Comparison of ENCODE assay signal across 21 cellular contexts in the genomic region with DNA sequence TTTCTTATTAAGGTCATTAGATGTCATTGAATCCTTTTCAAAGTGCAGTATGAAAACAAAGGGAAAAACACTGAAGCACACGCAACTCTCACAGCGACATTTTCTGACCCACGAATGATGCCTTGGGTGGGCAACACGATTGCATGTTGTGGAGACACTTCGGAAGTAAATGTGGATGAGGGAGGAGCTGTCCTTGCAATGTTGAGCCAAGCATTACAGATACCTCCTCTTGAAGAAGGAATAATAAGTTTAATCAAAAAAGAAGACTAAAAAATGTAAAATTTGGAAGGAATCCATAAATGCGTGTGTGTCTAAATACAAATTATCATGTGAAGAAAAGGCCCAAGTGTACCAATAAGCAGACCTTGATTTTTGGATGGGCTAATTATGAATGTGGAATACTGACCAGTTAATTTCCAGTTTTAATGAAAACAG. TPM values are rescaled to one million over a fixed set of nuclear protein-coding genes. Genes with fewer than 3 reads are reported as not detected.
DNase-seq lines count a peak whose midpoint lies in the region; ATAC-seq, FAIRE-seq and TF ChIP-seq lines count a peak whose summit lies in the region.
"Had no signal": no experiment of that assay in that cellular context is flagged by ENCODE, and none has a peak within 500 bp of the region (broad histone marks: within the 10 kb centered on the region; RNA-seq: fewer than 3 reads in every experiment).

No MANE protein-coding gene starts in this region.

- H3K36me3 ChIP-seq in cardiac muscle cell (peaks cover 41% of the 10 kb centered on the region), keratinocyte (ENCODE audit: control insufficient read depth in 2 of 2, extremely low read depth in 1 of 2, insufficient read depth in 2 of 2, low read length in 2 of 2) (peaks cover 14 to 24% of the 10 kb centered on the region in 2 experiments)

- FAIRE-seq in keratinocyte (lab: Jason Lieb, UNC), result no peak
- FAIRE-seq: GM12892, H54 had no signal

- no peak overlapping the region for H3K9ac ChIP-seq in keratinocyte (ENCODE audit: control insufficient read depth, extremely low read depth, insufficient read depth, low read length)
- H3K9ac ChIP-seq: KMS-11 had no signal

- no peaks in the 10 kb centered on the region for H3K9me1 ChIP-seq in keratinocyte (ENCODE audit: control insufficient read depth, extremely low read depth, insufficient read depth, low read length)

- peak in 1 of 2 donors; percentile 65 for DNase-seq in cardiac muscle cell (ENCODE audit: low read depth in 1 of 2, low spot score in 1 of 2)
- DNase-seq in Right ventricle myocardium inferior (ENCODE audit: missing footprints), result no peak
- DNase-seq in dedifferentiated amniotic fluid mesenchymal stem cell (ENCODE audit: extremely low spot score), result peak; percentile 91
- peak; percentile 54 for DNase-seq in keratinocyte (ENCODE audit: low read depth, low spot score)
- no peak for DNase-seq in HUDEP-2 (lab: John Stamatoyannopoulos, UW; ENCODE audit: unreplicated experiment in 76 of 76)
- DNase-seq in activated T-cell treated with anti-CD3 and anti-CD28 coated beads, Interleukin-2, amount 50 U/mL, for 48 hours, result no peak
- no peak for DNase-seq in NCI-H446 (lab: John Stamatoyannopoulos, UW)
- DNase-seq: activated gamma-delta T cell; amygdala; dorsolateral prefrontal cortex; left lung; naive B cell; NCI-H1105 treated with DMSO at 0.1 percent for 48 hours; NK-92 treated with Interleukin-12 subunit alpha and Interleukin-12 subunit beta, amount 100 ng/mL, for 24 hours; SIG-M5; stimulated activated naive CD8-positive, alpha-beta T cell treated with anti-CD3 and anti-CD28 coated beads, Interleukin-15, Interleukin-2, amounts not matched to agents 100 U/mL and 50 U/mL, for 24 hours; upper lobe of right lung had no signal

- no peak overlapping the region for H3K4me2 ChIP-seq in keratinocyte (ENCODE audit: control insufficient read depth, extremely low read depth, insufficient read depth, low read depth, low read length)
- H3K4me2 ChIP-seq: KMS-11 had no signal

- intact Hi-C loops in Right ventricle myocardium inferior (cut with DNase I), result loop anchor here (5.0 kb wide), 1 partner anchor 160 kb away; no protein-coding TSS in a partner anchor

- peaks cover 26% of the 10 kb centered on the region for H4K20me1 ChIP-seq in keratinocyte (ENCODE audit: control insufficient read depth, extremely low read depth, insufficient read depth, low read length)

- H3K79me2 ChIP-seq in keratinocyte (ENCODE audit: control insufficient read depth, insufficient read depth, low read length), result no peaks in the 10 kb centered on the region

- H3K27me3 ChIP-seq in cardiac muscle cell (no peaks in the 10 kb centered on the region), keratinocyte (ENCODE audit: control insufficient read depth, extremely low read depth, insufficient read depth, low read length) (no peaks in the 10 kb centered on the region)
- H3K27me3 ChIP-seq: dorsolateral prefrontal cortex, left lung, upper lobe of right lung had no signal

- TF ChIP-seq CTCF in cardiac muscle cell (IDR thresholded peaks at IDR 0.05; ENCODE audit: low read depth, low read length) (no peak), keratinocyte (optimal IDR thresholded peaks at IDR 0.05 in 1 of 3, IDR thresholded peaks at IDR 0.05 in 1 of 3, conservative IDR thresholded peaks at IDR 0.05 in 1 of 3; ENCODE audit: extremely low read depth in 1 of 3, insufficient read depth in 2 of 3, low read length in 3 of 3) (peak in 1 of 3 experiments; percentile 17)

- no peak overlapping the region for H3K4me3 ChIP-seq in cardiac muscle cell
- H3K4me3 ChIP-seq in keratinocyte (ENCODE audit: control insufficient read depth in 2 of 3, extremely low read depth in 1 of 3, insufficient read depth in 2 of 3, low read depth in 1 of 3, low read length in 3 of 3), result no peak overlapping the region
- H3K4me3 ChIP-seq: dorsolateral prefrontal cortex, left lung, upper lobe of right lung had no signal

- H3K27ac ChIP-seq in cardiac muscle cell, result peak overlapping the region; percentile 48
- H3K27ac ChIP-seq in keratinocyte (ENCODE audit: control insufficient read depth, insufficient read depth, low read length), result no peak overlapping the region
- H3K27ac ChIP-seq: dorsolateral prefrontal cortex, KMS-11, left lung, upper lobe of right lung had no signal

- H2AFZ ChIP-seq in keratinocyte (ENCODE audit: control insufficient read depth, low read length), result no peak overlapping the region

- dilution Hi-C loops in keratinocyte (cut with MboI; ENCODE audit: extremely low pct_ligation_motif_present, low sequenced_read_pairs), result no loop called here

- H3K9me3 ChIP-seq in cardiac muscle cell (ENCODE audit: low read depth) (no peaks in the 10 kb centered on the region), keratinocyte (ENCODE audit: control insufficient read depth, low read depth, low read length) (no peaks in the 10 kb centered on the region)
- H3K9me3 ChIP-seq: left lung, upper lobe of right lung had no signal

- H3K4me1 ChIP-seq in cardiac muscle cell (ENCODE audit: low read depth) (peaks cover 3% of the 10 kb centered on the region), keratinocyte (ENCODE audit: control insufficient read depth, extremely low read depth, insufficient read depth, low read length) (no peaks in the 10 kb centered on the region)
- H3K4me1 ChIP-seq: left lung, upper lobe of right lung had no signal

- no peak for ATAC-seq in Right ventricle myocardium inferior
- no peak for ATAC-seq in GM21737 (IDR thresholded peaks at IDR 0.05; ENCODE audit: unreplicated experiment)
- ATAC-seq: stimulated activated naive CD8-positive, alpha-beta T cell treated with anti-CD3 and anti-CD28 coated beads, Interleukin-15, Interleukin-2, amounts not matched to agents 100 U/mL and 50 U/mL, for 24 hours; upper lobe of right lung had no signal

RNA-seq across cellular contexts. Expression of a gene that starts 16.9 kb away (rescaled TPM):
- 55.2 and 70.2 TPM in 2 replicates for total RNA-seq in cardiac muscle cell
- 20.9 and 22.4 TPM in 2 replicates for polyA plus RNA-seq in cardiac muscle cell
- 35.4 TPM for total RNA-seq in Right ventricle myocardium inferior
- 585 to 1,976 TPM (median 789 TPM) in 3 replicates for polyA plus RNA-seq in keratinocyte
- polyA plus RNA-seq in keratinocyte (2011; ENCODE audit: low read depth), result 224 TPM
- 250 and 267 TPM in 2 replicates for polyA plus RNA-seq in keratinocyte (2011; cell fraction: cytosol; rRNA removed)
- 2,729 and 2,799 TPM in 2 replicates for polyA plus RNA-seq in keratinocyte (2011; cell fraction: nucleus; rRNA removed)
- polyA plus RNA-seq in keratinocyte (2012; ENCODE audit: low replicate concordance), result 152 and 2,223 TPM in 2 replicates
- polyA minus RNA-seq in keratinocyte, result 2,799 to 14,102 TPM (median 5,100 TPM) in 3 replicates
- 2,733 TPM for polyA minus RNA-seq in keratinocyte (2011; cell fraction: cytosol; rRNA and poly(A)+ RNA removed)
- 7,793 and 10,292 TPM in 2 replicates for polyA minus RNA-seq in keratinocyte (2011; cell fraction: nucleus; rRNA and poly(A)+ RNA removed)

Comparison
In these comparisons a context has a peak if more than half of its experiments do, and no peak if none do; other contexts are left out.
1. DNase-seq: peak in dedifferentiated amniotic fluid mesenchymal stem cell (single experiment) and keratinocyte (single experiment); none in Right ventricle myocardium inferior (single experiment), HUDEP-2 (0 of 76), activated T-cell treated with anti-CD3 and anti-CD28 coated beads, Interleukin-2, amount 50 U/mL, for 48 hours (0 of 2) and NCI-H446 (0 of 2).